Comparison of ENCODE assay signal across 23 cellular contexts in the genomic region with DNA sequence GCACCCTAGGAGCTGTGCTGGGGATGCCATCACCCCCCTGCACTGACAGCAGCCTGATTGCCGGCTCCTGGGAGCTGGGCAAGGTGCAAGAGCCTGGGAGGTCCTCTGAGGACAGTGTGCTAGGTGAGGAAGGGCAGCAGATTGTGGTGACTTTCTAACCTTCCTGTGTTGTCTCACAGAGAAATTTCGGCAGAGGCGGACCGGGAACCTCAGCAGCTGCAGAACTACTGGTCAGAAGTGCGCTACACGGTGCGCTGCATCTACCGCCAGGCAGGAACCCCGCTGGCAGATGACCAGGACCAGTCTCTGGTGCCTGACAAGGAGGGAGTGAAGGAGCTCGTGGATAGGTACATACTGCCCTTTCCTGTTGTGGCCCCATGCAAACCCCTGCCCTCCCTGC.
DNase-seq lines count a peak whose midpoint lies in the region; ATAC-seq and TF ChIP-seq lines count a peak whose summit lies in the region.
"Had no signal": no experiment of that assay in that cellular context is flagged by ENCODE, and none has a peak within 500 bp of the region (broad histone marks: within the 10 kb centered on the region; RNA-seq: fewer than 3 reads in every experiment).

No MANE protein-coding gene starts in this region.

- DNase-seq in cardiac septum (ENCODE audit: low spot score) (peak; percentile 55), left cardiac atrium (no peak), Peyer's patch (peak in 2 of 3 donors; percentile 8 to 44), mesenteric fat pad (ENCODE audit: low spot score) (peak; percentile 72), NCI-H2107 treated with DMSO at 0.1 percent for 48 hours (lab: John Stamatoyannopoulos, UW; ENCODE audit: unreplicated experiment) (no peak)
- DNase-seq: BE2C, Caco-2, DMS 273 treated with DMSO at 0.1 percent for 48 hours, DND-41, HCEC 1CT, Karpas-422, MV-4-11, NCI-H1105 treated with DMSO at 0.1 percent for 48 hours, NCI-H2081, NCI-H2171 treated with DMSO at 0.1 percent for 48 hours, NCI-H524 treated with DMSO at 0.1 percent for 48 hours, NCI-H82 had no signal

- H3K27me3 ChIP-seq in Peyer's patch, result no peaks in the 10 kb centered on the region
- H3K27me3 ChIP-seq: BE2C, SJSA1 had no signal

- TF ChIP-seq POLR2A in Peyer's patch (IDR thresholded peaks at IDR 0.05), result no peak

- peaks cover 0 to 40% (median 0%) of the 10 kb centered on the region in 3 donors for H3K36me3 ChIP-seq in Peyer's patch

- no peak for ATAC-seq in left cardiac atrium
- no peak for ATAC-seq in HG02973 (IDR thresholded peaks at IDR 0.05; ENCODE audit: unreplicated experiment)
- ATAC-seq in HG02571 (IDR thresholded peaks at IDR 0.05; ENCODE audit: unreplicated experiment), result no peak
- ATAC-seq: A549, GM23338, Panc1 had no signal

- no peaks in the 10 kb centered on the region for H3K9me3 ChIP-seq in Peyer's patch
- H3K9me3 ChIP-seq: A549, BE2C, Caco-2, SJSA1 had no signal

- H3K4me1 ChIP-seq in Peyer's patch, result peaks cover 0 to 4% (median 0%) of the 10 kb centered on the region in 4 donors
- H3K4me1 ChIP-seq: A549, BE2C, Caco-2, SJSA1 had no signal

- H3K4me3 ChIP-seq in Peyer's patch, result no peak overlapping the region
- H3K4me3 ChIP-seq: A549, GM23338, SJSA1 had no signal

- TF ChIP-seq CTCF in Peyer's patch (IDR thresholded peaks at IDR 0.05), result no peak

- no peak overlapping the region for H3K27ac ChIP-seq in Peyer's patch
- H3K27ac ChIP-seq: A549, SJSA1 had no signal

- intact Hi-C loops in cardiac septum (cut with DNase I) (loop anchor here (5.0 kb wide), 1 partner anchor 409 kb away; no protein-coding TSS in a partner anchor), left cardiac atrium (cut with DNase I) (no loop called here)

Comparison
In these comparisons a context has a peak if more than half of its experiments do, and no peak if none do; other contexts are left out.
1. DNase-seq: peak in cardiac septum (single experiment), Peyer's patch (2 of 3) and mesenteric fat pad (single experiment); none in left cardiac atrium (single experiment) and NCI-H2107 treated with DMSO at 0.1 percent for 48 hours (single experiment).